In genomic region chr17:79799174-79799537, GRCh38 we compare ENCODE assay signal across 13 cellular contexts. TPM values are rescaled to one million over a fixed set of nuclear protein-coding genes. Genes with fewer than 3 reads are reported as not detected.
DNase-seq lines count a peak whose midpoint lies in the region; ATAC-seq and TF ChIP-seq lines count a peak whose summit lies in the region.
"Had no signal": no experiment of that assay in that cellular context is flagged by ENCODE, and none has a peak within 500 bp of the region (broad histone marks: within the 10 kb centered on the region; RNA-seq: fewer than 3 reads in every experiment).

No MANE protein-coding gene starts in this region.

- H3K27ac Mint-ChIP-seq in stimulated activated naive CD8-positive, alpha-beta T cell treated with anti-CD3 and anti-CD28 coated beads, Interleukin-15, Interleukin-2, amounts not matched to agents 100 ng/mL and 50 ng/mL, for 24 hours, result no peak overlapping the region
- H3K27ac Mint-ChIP-seq in activated CD8-positive, alpha-beta T cell treated with anti-CD3 and anti-CD28 coated beads for 36 hours, result no peak overlapping the region

- peak overlapping the region; percentile 23 for H3K4me3 Mint-ChIP-seq in stimulated activated naive CD8-positive, alpha-beta T cell treated with anti-CD3 and anti-CD28 coated beads, Interleukin-15, Interleukin-2, amounts not matched to agents 100 ng/mL and 50 ng/mL, for 24 hours
- H3K4me3 Mint-ChIP-seq in activated CD8-positive, alpha-beta T cell treated with anti-CD3 and anti-CD28 coated beads for 36 hours, result peak overlapping the region; percentile 54

- intact Hi-C loops in activated CD8-positive, alpha-beta T cell treated with anti-CD3 and anti-CD28 coated beads for 36 hours (cut with micrococcal nuclease), result loop anchor here (5.0 kb wide), 2 partner anchors 38 to 193 kb away; partner anchors contain the start of gene CBX4

- CTCF ChIA-PET in activated CD8-positive, alpha-beta T cell treated with anti-CD3 and anti-CD28 coated beads for 36 hours (lab: Charles Lee), result interaction anchor here (1.3 to 3.4 kb wide), 2 partner anchors 9 to 41 kb away, joined by 9 to 14 read pairs; partner anchors contain the start of gene CBX4

- H3K27me3 Mint-ChIP-seq in stimulated activated naive CD8-positive, alpha-beta T cell treated with anti-CD3 and anti-CD28 coated beads, Interleukin-15, Interleukin-2, amounts not matched to agents 100 ng/mL and 50 ng/mL, for 24 hours, result peaks cover 44% of the 10 kb centered on the region
- peaks cover 40% of the 10 kb centered on the region for H3K27me3 Mint-ChIP-seq in activated CD8-positive, alpha-beta T cell treated with anti-CD3 and anti-CD28 coated beads for 36 hours

- no peak for TF ChIP-seq CTCF in activated CD8-positive, alpha-beta T cell treated with anti-CD3 and anti-CD28 coated beads for 36 hours (IDR thresholded peaks at IDR 0.05)

- no peaks in the 10 kb centered on the region for H3K36me3 Mint-ChIP-seq in stimulated activated naive CD8-positive, alpha-beta T cell treated with anti-CD3 and anti-CD28 coated beads, Interleukin-15, Interleukin-2, amounts not matched to agents 100 ng/mL and 50 ng/mL, for 24 hours (ENCODE audit: low read depth)
- H3K36me3 Mint-ChIP-seq in activated CD8-positive, alpha-beta T cell treated with anti-CD3 and anti-CD28 coated beads for 36 hours (ENCODE audit: low read depth), result peaks cover 5% of the 10 kb centered on the region

- H3K4me1 Mint-ChIP-seq in stimulated activated naive CD8-positive, alpha-beta T cell treated with anti-CD3 and anti-CD28 coated beads, Interleukin-15, Interleukin-2, amounts not matched to agents 100 ng/mL and 50 ng/mL, for 24 hours (ENCODE audit: low read depth), result peaks cover 50% of the 10 kb centered on the region
- H3K4me1 Mint-ChIP-seq in activated CD8-positive, alpha-beta T cell treated with anti-CD3 and anti-CD28 coated beads for 36 hours (ENCODE audit: low read depth), result peaks cover 40% of the 10 kb centered on the region

- POLR2A ChIA-PET in activated CD8-positive, alpha-beta T cell treated with anti-CD3 and anti-CD28 coated beads for 36 hours (lab: Charles Lee), result interaction anchor here (1.0 to 5.6 kb wide), 5 partner anchors 13 to 40 kb away, joined by 3 to 34 read pairs (median 5); partner anchors contain the start of gene CBX4

- no peak for ATAC-seq in stimulated activated naive CD8-positive, alpha-beta T cell treated with anti-CD3 and anti-CD28 coated beads, Interleukin-15, Interleukin-2, amounts not matched to agents 100 U/mL and 50 U/mL, for 24 hours
- no peak for ATAC-seq in activated CD8-positive, alpha-beta T cell treated with anti-CD3 and anti-CD28 coated beads for 36 hours
- no peak for ATAC-seq in GM21786 (IDR thresholded peaks at IDR 0.05; ENCODE audit: unreplicated experiment)

- no peaks in the 10 kb centered on the region for H3K9me3 Mint-ChIP-seq in stimulated activated naive CD8-positive, alpha-beta T cell treated with anti-CD3 and anti-CD28 coated beads, Interleukin-15, Interleukin-2, amounts not matched to agents 100 ng/mL and 50 ng/mL, for 24 hours
- H3K9me3 Mint-ChIP-seq in activated CD8-positive, alpha-beta T cell treated with anti-CD3 and anti-CD28 coated beads for 36 hours, result no peaks in the 10 kb centered on the region

- no peak for DNase-seq in stimulated activated naive CD8-positive, alpha-beta T cell treated with anti-CD3 and anti-CD28 coated beads, Interleukin-15, Interleukin-2, amounts not matched to agents 100 U/mL and 50 U/mL, for 24 hours
- no peak for DNase-seq in activated CD8-positive, alpha-beta T cell treated with anti-CD3 and anti-CD28 coated beads for 36 hours
- DNase-seq in left kidney (ENCODE audit: low read depth, low spot score), result peak; percentile 30
- DNase-seq in NCI-H345 treated with DMSO at 0.1 percent for 48 hours (lab: John Stamatoyannopoulos, UW; ENCODE audit: unreplicated experiment), result no peak
- DNase-seq in NCI-H2196 treated with DMSO at 0.1 percent for 48 hours (lab: John Stamatoyannopoulos, UW; ENCODE audit: unreplicated experiment), result no peak
- DNase-seq in NCI-H1105 (lab: John Stamatoyannopoulos, UW), result no peak
- DNase-seq: KG1; NCI-H187; SHP77 treated with DMSO at 0.1 percent for 48 hours; stimulated activated CD4-positive, alpha-beta T cell treated with anti-CD3 and anti-CD28 coated beads, Interleukin-4, amount 100 ng/mL, for 1 hour; stimulated activated naive CD4-positive, alpha-beta T cell treated with Interleukin-2 at 50 U/mL for 16 hours had no signal

RNA-seq across cellular contexts. Expression of gene CBX8, which starts 2.3 kb away (rescaled TPM):
- 1 to 10 TPM; 7.0 to 9.4 TPM for total RNA-seq in activated CD8-positive, alpha-beta T cell treated with anti-CD3 and anti-CD28 coated beads for 36 hours

RNA-seq across cellular contexts. Expression of gene CBX2, which starts 21.2 kb away (rescaled TPM):
- total RNA-seq in activated CD8-positive, alpha-beta T cell treated with anti-CD3 and anti-CD28 coated beads for 36 hours, result 1 to 10 TPM; 8.0 to 9.7 TPM

RNA-seq across cellular contexts. Expression of gene CBX4, which starts 40.1 kb away (rescaled TPM):
- total RNA-seq in activated CD8-positive, alpha-beta T cell treated with anti-CD3 and anti-CD28 coated beads for 36 hours, result 10 to 100 TPM; 23.9 to 28.0 TPM
